8 cellular contexts compared by ENCODE assay signal in genomic region chr16:86050111-86050510, GRCh38.
"Had no signal": no experiment of that assay in that cellular context is flagged by ENCODE, and none has a peak within 500 bp of the region (broad histone marks: within the 10 kb centered on the region; RNA-seq: fewer than 3 reads in every experiment).

No MANE protein-coding gene starts in this region.

- FAIRE-seq: K562 had no signal

- H3K9me3 ChIP-seq: HAP-1 had no signal

- ATAC-seq: GM23338, HCT116, K562 had no signal

- H3K27ac Mint-ChIP-seq: GM23338, HFFc6 had no signal

- H3K36me3 ChIP-seq: HAP-1 had no signal

- H3K4me3 Mint-ChIP-seq: GM23338, HFFc6 had no signal

- H3K27ac ChIP-seq: HL-60 had no signal

- H3K4me3 ChIP-seq: GM23338, HAP-1, K562 had no signal

- H3K4me1 ChIP-seq: HAP-1 had no signal

- DNase-seq: H7, HFFc6, IMR-90 had no signal

- H3K9me3 Mint-ChIP-seq: GM23338, HFFc6 had no signal
